26 cellular contexts compared by ENCODE assay signal in genomic region chr4:76457885-76458284, GRCh38. TPM values are rescaled to one million over a fixed set of nuclear protein-coding genes. Genes with fewer than 3 reads are reported as not detected.
DNase-seq lines count a peak whose midpoint lies in the region; ATAC-seq, FAIRE-seq and TF ChIP-seq lines count a peak whose summit lies in the region.
"Had no signal": no experiment of that assay in that cellular context is flagged by ENCODE, and none has a peak within 500 bp of the region (broad histone marks: within the 10 kb centered on the region; RNA-seq: fewer than 3 reads in every experiment).

No MANE protein-coding gene starts in this region.

- no peaks in the 10 kb centered on the region for H4K20me1 ChIP-seq in osteoblast (ENCODE audit: insufficient read depth, low read length)

- no peak for TF ChIP-seq POLR2A in breast epithelium (IDR thresholded peaks at IDR 0.05)

- H3K9me3 ChIP-seq in breast epithelium (peaks cover 3 to 4% of the 10 kb centered on the region in 2 donors), osteoblast (ENCODE audit: low read depth, low read length) (no peaks in the 10 kb centered on the region)
- H3K9me3 ChIP-seq: Caco-2, lower lobe of right lung had no signal

- intact Hi-C loops in MCF 10A (cut with micrococcal nuclease): no loop called here
- intact Hi-C loops in breast epithelium (cut with DNase I; ENCODE audit: low total_unique reads): loop anchor here (5.0 kb wide), 1 partner anchor 201 kb away; no protein-coding TSS in a partner anchor

- CTCF ChIA-PET in MCF 10A (lab: Yijun Ruan, JAX): interaction anchor here (0.7 to 1.1 kb wide), 3 partner anchors 18 to 274 kb away, joined by 3 to 5 read pairs (median 4); no protein-coding TSS in a partner anchor
- CTCF ChIA-PET in activated CD8-positive, alpha-beta T cell treated with anti-CD3 and anti-CD28 coated beads, Interleukin-2, amount 10 ng/mL, durations not matched to agents 7 days and 5 days (lab: Charles Lee): no interaction called here

- H3K4me1 Mint-ChIP-seq in MCF 10A (ENCODE audit: insufficient read depth, unreplicated experiment): peaks cover 19% of the 10 kb centered on the region
- H3K4me1 Mint-ChIP-seq in activated CD8-positive, alpha-beta T cell treated with anti-CD3 and anti-CD28 coated beads, Interleukin-2, amount 10 ng/mL, durations not matched to agents 7 days and 5 days (ENCODE audit: low read depth): no peaks in the 10 kb centered on the region
- H3K4me1 Mint-ChIP-seq: activated B cell treated with CpG ODN at 0.5 μM for 24 hours; activated naive CD4-positive, alpha-beta T cell treated with anti-CD3 and anti-CD28 coated beads, Interleukin-2, amount 10 ng/mL, durations not matched to agents 7 days and 5 days; naive B cell had no signal

- DNase-seq in MCF 10A (ENCODE audit: unreplicated experiment): peak; percentile 78
- DNase-seq in breast epithelium (ENCODE audit: low spot score in 2 of 2): no peak
- peak; percentile 72 for DNase-seq in bronchial epithelial cell (ENCODE audit: low read depth)
- peak; percentile 76 for DNase-seq in islet precursor cell
- no peak for DNase-seq in osteoblast (ENCODE audit: insufficient read length, low spot score, missing footprints)
- no peak for DNase-seq in activated CD8-positive, alpha-beta T cell treated with anti-CD3 and anti-CD28 coated beads, Interleukin-2, amount 10 ng/mL, durations not matched to agents 7 days and 5 days
- DNase-seq: activated B cell treated with CpG ODN at 0.5 μM for 24 hours; activated naive CD4-positive, alpha-beta T cell treated with anti-CD3 and anti-CD28 coated beads, Interleukin-2, amount 10 ng/mL, durations not matched to agents 7 days and 5 days; activated T-cell treated with anti-CD3 and anti-CD28 coated beads, Interleukin-2, amount 50 U/mL, for 4 hours; Caco-2; dorsolateral prefrontal cortex; immature natural killer cell; lower lobe of right lung; naive B cell; NCI-H1436 treated with DMSO at 0.1 percent for 48 hours; NCI-H82; posterior cingulate gyrus; stomach had no signal

- BruUV-seq in MCF 10A (replicated peaks; lab: Mats Ljungman, UMichigan): no TSS peak

- no peak overlapping the region for H2AFZ ChIP-seq in osteoblast (ENCODE audit: low read length)
- H2AFZ ChIP-seq: PC-9 had no signal

- no peak for TF ChIP-seq CTCF in MCF 10A (IDR thresholded peaks at IDR 0.05; ENCODE audit: unreplicated experiment)
- TF ChIP-seq CTCF in breast epithelium (IDR thresholded peaks at IDR 0.05): no peak
- no peak for TF ChIP-seq CTCF in bronchial epithelial cell (IDR thresholded peaks at IDR 0.05; ENCODE audit: insufficient read depth, low read length, severe bottlenecking)
- no peak for TF ChIP-seq CTCF in osteoblast (IDR thresholded peaks at IDR 0.05; ENCODE audit: extremely low read depth, low read depth, low read length)

- no peaks in the 10 kb centered on the region for H3K4me1 ChIP-seq in breast epithelium
- no peaks in the 10 kb centered on the region for H3K4me1 ChIP-seq in osteoblast (ENCODE audit: insufficient read depth, low read length)
- H3K4me1 ChIP-seq: lower lobe of right lung, stomach, upper lobe of left lung had no signal

- H3K27ac ChIP-seq in breast epithelium: no peak overlapping the region
- no peak overlapping the region for H3K27ac ChIP-seq in osteoblast (ENCODE audit: low read depth, low read length)
- H3K27ac ChIP-seq: 22Rv1, lower lobe of right lung, SK-N-MC, stomach had no signal

- H3K36me3 ChIP-seq in breast epithelium (no peaks in the 10 kb centered on the region), bronchial epithelial cell (ENCODE audit: control insufficient read depth, insufficient read depth, low read length) (no peaks in the 10 kb centered on the region), osteoblast (ENCODE audit: insufficient read depth, low read length) (no peaks in the 10 kb centered on the region)
- H3K36me3 ChIP-seq: lower lobe of right lung, stomach, upper lobe of left lung had no signal

- peak overlapping the region; percentile 90 for H3K27ac Mint-ChIP-seq in MCF 10A (ENCODE audit: low read depth, unreplicated experiment)
- no peak overlapping the region for H3K27ac Mint-ChIP-seq in activated CD8-positive, alpha-beta T cell treated with anti-CD3 and anti-CD28 coated beads, Interleukin-2, amount 10 ng/mL, durations not matched to agents 7 days and 5 days
- H3K27ac Mint-ChIP-seq: activated B cell treated with CpG ODN at 0.5 μM for 24 hours; activated naive CD4-positive, alpha-beta T cell treated with anti-CD3 and anti-CD28 coated beads, Interleukin-2, amount 10 ng/mL, durations not matched to agents 7 days and 5 days; immature natural killer cell; naive B cell; T-helper 2 cell treated with Interferon-gamma antibody and Interleukin-4, amounts not matched to agents 5 μg/mL and 100 μg/mL, for 36 hours had no signal

- no peak overlapping the region for H3K4me3 ChIP-seq in breast epithelium
- H3K4me3 ChIP-seq in bronchial epithelial cell (ENCODE audit: low read depth, low read length): no peak overlapping the region
- no peak overlapping the region for H3K4me3 ChIP-seq in osteoblast (ENCODE audit: insufficient read depth, low read length)
- H3K4me3 ChIP-seq: dorsolateral prefrontal cortex, lower lobe of right lung, PC-9, SK-N-MC, stomach, upper lobe of left lung had no signal

- H3K9me3 Mint-ChIP-seq in MCF 10A (ENCODE audit: unreplicated experiment): peaks cover 4% of the 10 kb centered on the region
- peaks cover 3% of the 10 kb centered on the region for H3K9me3 Mint-ChIP-seq in activated CD8-positive, alpha-beta T cell treated with anti-CD3 and anti-CD28 coated beads, Interleukin-2, amount 10 ng/mL, durations not matched to agents 7 days and 5 days (ENCODE audit: insufficient read depth)

- no peak overlapping the region for H3K4me2 ChIP-seq in osteoblast (ENCODE audit: insufficient read depth, low read length)
- H3K4me2 ChIP-seq: PC-9 had no signal

- no peaks in the 10 kb centered on the region for H3K36me3 Mint-ChIP-seq in MCF 10A (ENCODE audit: insufficient read depth, unreplicated experiment)
- H3K36me3 Mint-ChIP-seq in activated CD8-positive, alpha-beta T cell treated with anti-CD3 and anti-CD28 coated beads, Interleukin-2, amount 10 ng/mL, durations not matched to agents 7 days and 5 days (ENCODE audit: low read depth): no peaks in the 10 kb centered on the region
- H3K36me3 Mint-ChIP-seq: activated naive CD4-positive, alpha-beta T cell treated with anti-CD3 and anti-CD28 coated beads, Interleukin-2, amount 10 ng/mL, durations not matched to agents 7 days and 5 days had no signal

- ATAC-seq in HG02678 (IDR thresholded peaks at IDR 0.05; ENCODE audit: unreplicated experiment): no peak
- no peak for ATAC-seq in activated CD8-positive, alpha-beta T cell treated with anti-CD3 and anti-CD28 coated beads, Interleukin-2, amount 10 ng/mL, durations not matched to agents 7 days and 5 days
- ATAC-seq in GM21737 (IDR thresholded peaks at IDR 0.05; ENCODE audit: unreplicated experiment): no peak
- ATAC-seq: activated T-cell treated with anti-CD3 and anti-CD28 coated beads, Interleukin-2, amount 50 U/mL, for 4 hours; HepG2; lower lobe of right lung had no signal

- no peaks in the 10 kb centered on the region for H3K79me2 ChIP-seq in osteoblast (ENCODE audit: insufficient read depth, low read length)

- no peaks in the 10 kb centered on the region for H3K27me3 Mint-ChIP-seq in MCF 10A (ENCODE audit: insufficient read depth, unreplicated experiment)
- peaks cover 3% of the 10 kb centered on the region for H3K27me3 Mint-ChIP-seq in activated CD8-positive, alpha-beta T cell treated with anti-CD3 and anti-CD28 coated beads, Interleukin-2, amount 10 ng/mL, durations not matched to agents 7 days and 5 days (ENCODE audit: low read depth)
- H3K27me3 Mint-ChIP-seq: activated naive CD4-positive, alpha-beta T cell treated with anti-CD3 and anti-CD28 coated beads, Interleukin-2, amount 10 ng/mL, durations not matched to agents 7 days and 5 days had no signal

- no peak for FAIRE-seq in bronchial epithelial cell (lab: Jason Lieb, UNC)
- FAIRE-seq: HepG2 had no signal

- H3K27me3 ChIP-seq in breast epithelium (no peaks in the 10 kb centered on the region), bronchial epithelial cell (ENCODE audit: control insufficient read depth, insufficient read depth, low read length) (no peaks in the 10 kb centered on the region), osteoblast (ENCODE audit: insufficient read depth, low read length) (peaks cover 10% of the 10 kb centered on the region)
- H3K27me3 ChIP-seq: dorsolateral prefrontal cortex, stomach, upper lobe of left lung had no signal

- H3K4me3 Mint-ChIP-seq in MCF 10A (ENCODE audit: unreplicated experiment): no peak overlapping the region
- no peak overlapping the region for H3K4me3 Mint-ChIP-seq in activated CD8-positive, alpha-beta T cell treated with anti-CD3 and anti-CD28 coated beads, Interleukin-2, amount 10 ng/mL, durations not matched to agents 7 days and 5 days
- H3K4me3 Mint-ChIP-seq: activated B cell treated with CpG ODN at 0.5 μM for 24 hours; activated naive CD4-positive, alpha-beta T cell treated with anti-CD3 and anti-CD28 coated beads, Interleukin-2, amount 10 ng/mL, durations not matched to agents 7 days and 5 days; activated T-cell treated with anti-CD3 and anti-CD28 coated beads, Interleukin-2, amount 50 U/mL, for 4 hours; immature natural killer cell; naive B cell; T-helper 2 cell treated with Interferon-gamma antibody and Interleukin-4, amounts not matched to agents 5 μg/mL and 100 μg/mL, for 36 hours had no signal

- POLR2A ChIA-PET in MCF 10A (lab: Yijun Ruan, JAX): interaction anchor here (1.2 to 2.2 kb wide), 4 partner anchors 8 to 43 kb away, joined by 3 to 24 read pairs (median 7); partner anchors contain the start of gene SHROOM3
- POLR2A ChIA-PET in activated CD8-positive, alpha-beta T cell treated with anti-CD3 and anti-CD28 coated beads, Interleukin-2, amount 10 ng/mL, durations not matched to agents 7 days and 5 days (lab: Charles Lee): no interaction called here

RNA-seq across cellular contexts. Expression of gene SHROOM3, which starts 22.9 kb away (rescaled TPM):
- total RNA-seq in MCF 10A (2022) (15.7 and 20.7 TPM in 2 replicates), breast epithelium (100 to 1,000 TPM in 2 of 3 donors, under 1 TPM in 1; 0.32 to 145 (median 100) TPM), bronchial epithelial cell (6.3 and 8.6 TPM in 2 replicates), osteoblast (9.4 and 9.8 TPM in 2 replicates)
- not detected for total RNA-seq in activated CD8-positive, alpha-beta T cell treated with anti-CD3 and anti-CD28 coated beads, Interleukin-2, amount 10 ng/mL, durations not matched to agents 7 days and 5 days
- total RNA-seq: HepG2 had no signal

RNA-seq across cellular contexts. Expression of gene CCDC158, which starts 36.9 kb away (rescaled TPM):
- total RNA-seq in MCF 10A (2022) (not detected in 2 replicates), breast epithelium (1 to 10 TPM; 1.3 to 5.4 (median 4.3) TPM), bronchial epithelial cell (under 0.01 and 0.13 TPM in 2 replicates), osteoblast (0.36 and 0.59 TPM in 2 replicates)
- total RNA-seq in activated CD8-positive, alpha-beta T cell treated with anti-CD3 and anti-CD28 coated beads, Interleukin-2, amount 10 ng/mL, durations not matched to agents 7 days and 5 days: not detected
- total RNA-seq: activated B cell treated with CpG ODN at 0.5 μM for 24 hours; activated T-cell treated with anti-CD3 and anti-CD28 coated beads, Interleukin-2, amount 50 U/mL, for 4 hours; HepG2; PC-9 had no signal

Comparison
In these comparisons a context has a peak if more than half of its experiments do, and no peak if none do; other contexts are left out.
1. DNase-seq: peak in MCF 10A (single experiment), bronchial epithelial cell (single experiment) and islet precursor cell (single experiment); none in breast epithelium (0 of 2), osteoblast (single experiment) and activated CD8-positive, alpha-beta T cell treated with anti-CD3 and anti-CD28 coated beads, Interleukin-2, amount 10 ng/mL, durations not matched to agents 7 days and 5 days (single experiment).